In the genomic region with DNA sequence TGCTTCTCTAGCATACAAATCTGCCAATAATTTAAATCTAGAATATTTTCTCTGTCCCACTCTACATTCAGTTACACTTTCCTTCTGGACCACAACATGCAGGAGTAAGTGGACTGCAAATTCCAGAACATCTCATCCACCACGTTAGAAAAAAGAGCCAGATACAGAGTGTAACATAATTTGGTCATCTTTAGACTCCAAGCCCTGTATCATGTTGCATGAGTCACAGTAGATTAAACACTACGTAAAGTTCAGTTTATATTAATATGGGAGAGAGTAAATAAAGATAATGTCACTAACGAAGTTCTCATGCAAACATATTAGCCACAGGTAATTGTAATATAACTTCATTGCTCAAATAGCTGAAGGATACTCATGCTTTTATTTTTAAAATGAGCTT, we compare ENCODE assay signal across 30 cellular contexts.
"Had no signal": no experiment of that assay in that cellular context is flagged by ENCODE, and none has a peak within 500 bp of the region (broad histone marks: within the 10 kb centered on the region; RNA-seq: fewer than 3 reads in every experiment).

No MANE protein-coding gene starts in this region.

- H3K36me3 ChIP-seq: adrenal gland, cardiac muscle cell, colonic mucosa, esophagus squamous epithelium, gastroesophageal sphincter, heart right ventricle, WERI-Rb-1 had no signal

- H3K27ac ChIP-seq: adrenal gland, body of pancreas, cardiac muscle cell, colonic mucosa, epithelial cell of prostate, esophagus squamous epithelium, gastroesophageal sphincter, heart right ventricle, WERI-Rb-1 had no signal

- H3K9me3 ChIP-seq: adrenal gland, body of pancreas, colonic mucosa, gastroesophageal sphincter had no signal

- H3K4me1 ChIP-seq: adrenal gland, body of pancreas, colonic mucosa, esophagus squamous epithelium, gastroesophageal sphincter, heart right ventricle had no signal

- ATAC-seq: activated CD4-positive, CD25-positive, alpha-beta regulatory T cell treated with anti-CD3 and anti-CD28 coated beads, Interleukin-2, amount 50 U/mL, for 24 hours; activated CD8-positive, alpha-beta memory T cell treated with anti-CD3 and anti-CD28 coated beads, Interleukin-2, amount 10 ng/mL, durations not matched to agents 7 days and 5 days; activated CD8-positive, alpha-beta T cell treated with anti-CD3 and anti-CD28 coated beads, Interleukin-2, amount 10 ng/mL, durations not matched to agents 7 days and 5 days; activated naive CD8-positive, alpha-beta T cell treated with anti-CD3 and anti-CD28 coated beads, Interleukin-2, amount 50 U/mL, for 24 hours; body of pancreas; gastroesophageal sphincter; heart right ventricle; T-helper 17 cell had no signal

- H3K4me3 ChIP-seq: adrenal gland, body of pancreas, cardiac muscle cell, colonic mucosa, esophagus squamous epithelium, gastroesophageal sphincter, heart right ventricle had no signal

- H3K27me3 ChIP-seq: adrenal gland, body of pancreas, cardiac muscle cell, colonic mucosa, esophagus squamous epithelium, gastroesophageal sphincter, heart right ventricle had no signal

- DNase-seq: activated B cell treated with CpG ODN at 0.5 μM for 24 hours; activated CD4-positive, alpha-beta memory T cell treated with anti-CD3 and anti-CD28 coated beads for 36 hours; activated CD4-positive, alpha-beta T cell treated with anti-CD3 and anti-CD28 coated beads, Interleukin-2, amount 10 ng/mL, durations not matched to agents 24 days and 14 days; activated CD8-positive, alpha-beta memory T cell treated with anti-CD3 and anti-CD28 coated beads, Interleukin-2, amount 10 ng/mL, durations not matched to agents 7 days and 5 days; activated CD8-positive, alpha-beta memory T cell treated with anti-CD3 and anti-CD28 coated beads, Interleukin-2, amount 50 U/mL, for 4 hours; activated CD8-positive, alpha-beta T cell treated with anti-CD3 and anti-CD28 coated beads, Interleukin-2, amount 10 ng/mL, durations not matched to agents 7 days and 5 days; activated effector memory CD4-positive, alpha-beta T cell treated with anti-CD3 and anti-CD28 coated beads, Interleukin-2, amount 50 U/mL, for 16 hours; activated naive CD4-positive, alpha-beta T cell treated with anti-CD3 and anti-CD28 coated beads for 36 hours; activated naive CD8-positive, alpha-beta T cell treated with anti-CD3 and anti-CD28 coated beads for 36 hours; activated naive CD8-positive, alpha-beta T cell treated with anti-CD3 and anti-CD28 coated beads, Interleukin-2, amount 50 U/mL, for 24 hours; activated T-cell treated with anti-CD3 and anti-CD28 coated beads, Interleukin-2, amount 50 U/mL, for 1 hour; activated T-cell treated with anti-CD3 and anti-CD28 coated beads, Interleukin-2, amount 50 U/mL, for 48 hours; adrenal gland; amygdala; aorta; body of pancreas; central memory CD4-positive, alpha-beta T cell; cerebellar nuclear complex; colonic mucosa; effector CD8-positive, alpha-beta T cell; esophagus squamous epithelium; foreskin melanocyte; heart right ventricle; T-helper 17 cell; T1000; WERI-Rb-1 had no signal
